8 cellular contexts compared by ENCODE assay signal in genomic region chr4:1578968-1579833, GRCh38.
A peak's percentile ranks its signal among the peaks of the same experiment; 100 is the strongest.
DNase-seq lines count a peak whose midpoint lies in the region; ATAC-seq, FAIRE-seq and TF ChIP-seq lines count a peak whose summit lies in the region.

No MANE protein-coding gene starts in this region.

- peaks cover 4% of the 10 kb centered on the region for H3K9me3 Mint-ChIP-seq in activated T-helper 1 cell treated with anti-CD3 and anti-CD28 coated beads, Interleukin-12 subunit alpha, Interleukin-12 subunit beta, Interleukin-2, Interleukin-4 antibody, amounts not matched to agents 30 ng/mL and 10 ng/mL and 1 ng/mL, durations not matched to agents 14 hours and 24 hours and 36 hours
- peaks cover 3% of the 10 kb centered on the region for H3K9me3 Mint-ChIP-seq in neural crest cell

- H3K4me3 ChIP-seq in A549: peak overlapping the region; percentile 60
- peak overlapping the region; percentile 59 for H3K4me3 ChIP-seq in fibroblast of pulmonary artery (replicated peaks; ENCODE audit: low read depth, low read length)
- peak overlapping the region in 4 of 5 donors; percentile 64 to 80 (median 72) for H3K4me3 ChIP-seq in subcutaneous abdominal adipose tissue (ENCODE audit: low read depth in 1 of 5, low read length in 5 of 5)

- H3K36me3 Mint-ChIP-seq in activated T-helper 1 cell treated with anti-CD3 and anti-CD28 coated beads, Interleukin-12 subunit alpha, Interleukin-12 subunit beta, Interleukin-2, Interleukin-4 antibody, amounts not matched to agents 30 ng/mL and 10 ng/mL and 1 ng/mL, durations not matched to agents 14 hours and 24 hours and 36 hours (ENCODE audit: low read depth): no peaks in the 10 kb centered on the region
- H3K36me3 Mint-ChIP-seq in neural crest cell (ENCODE audit: low read depth): no peaks in the 10 kb centered on the region

- H3K27me3 ChIP-seq in subcutaneous abdominal adipose tissue (ENCODE audit: control insufficient read depth in 5 of 5, insufficient read depth in 4 of 5, low read length in 5 of 5): no peaks in the 10 kb centered on the region

- peak overlapping the region in 4 of 5 donors; percentile 36 to 68 (median 60) for H3K9ac ChIP-seq in subcutaneous abdominal adipose tissue (ENCODE audit: low read length in 5 of 5)

- TF ChIP-seq POLR2A in A549 (IDR thresholded peaks at IDR 0.05; ENCODE audit: low read length): peak; percentile 54; the same call in 1 of the 2 replicates

- no peak for TF ChIP-seq EP300 in A549 (IDR thresholded peaks at IDR 0.05)

- DNase-seq in A549 (ENCODE audit: low read depth in 1 of 2, low spot score in 1 of 2): peak; percentile 72 to 83
- DNase-seq in RKO (ENCODE audit: low spot score): peak; percentile 90
- DNase-seq in activated T-helper 1 cell treated with anti-CD3 and anti-CD28 coated beads, Interleukin-12 subunit alpha, Interleukin-12 subunit beta, Interleukin-2, Interleukin-4 antibody, amounts not matched to agents 30 ng/mL and 10 ng/mL and 1 ng/mL, durations not matched to agents 14 hours and 24 hours and 36 hours (ENCODE audit: low spot score): peak; percentile 54
- peak; percentile 77 for DNase-seq in fibroblast of pulmonary artery (ENCODE audit: low read depth)
- DNase-seq in neural crest cell (ENCODE audit: low read depth, low spot score): peak; percentile 47

- peaks cover 2% of the 10 kb centered on the region for H3K27me3 Mint-ChIP-seq in activated T-helper 1 cell treated with anti-CD3 and anti-CD28 coated beads, Interleukin-12 subunit alpha, Interleukin-12 subunit beta, Interleukin-2, Interleukin-4 antibody, amounts not matched to agents 30 ng/mL and 10 ng/mL and 1 ng/mL, durations not matched to agents 14 hours and 24 hours and 36 hours (ENCODE audit: insufficient read depth)
- H3K27me3 Mint-ChIP-seq in neural crest cell (ENCODE audit: low read depth): peaks cover 26% of the 10 kb centered on the region

- peak overlapping the region; percentile 23 for H3K27ac Mint-ChIP-seq in activated T-helper 1 cell treated with anti-CD3 and anti-CD28 coated beads, Interleukin-12 subunit alpha, Interleukin-12 subunit beta, Interleukin-2, Interleukin-4 antibody, amounts not matched to agents 30 ng/mL and 10 ng/mL and 1 ng/mL, durations not matched to agents 14 hours and 24 hours and 36 hours
- no peak overlapping the region for H3K27ac Mint-ChIP-seq in neural crest cell (ENCODE audit: unreplicated experiment)

- WGBS in A549 (ENCODE audit: missing lambda C conversion rate): 0% methylated on average over 3 of the region's 90 CpGs

- H3K4me1 Mint-ChIP-seq in activated T-helper 1 cell treated with anti-CD3 and anti-CD28 coated beads, Interleukin-12 subunit alpha, Interleukin-12 subunit beta, Interleukin-2, Interleukin-4 antibody, amounts not matched to agents 30 ng/mL and 10 ng/mL and 1 ng/mL, durations not matched to agents 14 hours and 24 hours and 36 hours (ENCODE audit: low read depth): no peaks in the 10 kb centered on the region
- H3K4me1 Mint-ChIP-seq in neural crest cell: peaks cover 4% of the 10 kb centered on the region

- H3K4me1 ChIP-seq in A549 (peaks cover 8% of the 10 kb centered on the region; the same call in 2 of the 3 replicates), subcutaneous abdominal adipose tissue (ENCODE audit: control insufficient read depth in 5 of 5, insufficient read depth in 5 of 5, low read length in 5 of 5) (peaks cover 2 to 34% (median 20%) of the 10 kb centered on the region in 5 donors)

- TF ChIP-seq CTCF in A549 (IDR thresholded peaks at IDR 0.05): peak; percentile 72
- TF ChIP-seq CTCF in fibroblast of pulmonary artery (IDR thresholded peaks at IDR 0.05; ENCODE audit: low read length, missing control alignments): no peak
- TF ChIP-seq CTCF in neural crest cell (conservative IDR thresholded peaks at IDR 0.05): peak; percentile 80

- intact Hi-C loops in activated T-helper 1 cell treated with anti-CD3 and anti-CD28 coated beads, Interleukin-12 subunit alpha, Interleukin-12 subunit beta, Interleukin-2, Interleukin-4 antibody, amounts not matched to agents 30 ng/mL and 10 ng/mL and 1 ng/mL, durations not matched to agents 14 hours and 24 hours and 36 hours (cut with micrococcal nuclease): no loop called here

- no peak for FAIRE-seq in A549 (lab: Jason Lieb, UNC)

- peak; percentile 64 to 82 for ATAC-seq in A549
- peak; percentile 32 for ATAC-seq in GM21619 (IDR thresholded peaks at IDR 0.05; ENCODE audit: unreplicated experiment)
- no peak for ATAC-seq in GM21825 (IDR thresholded peaks at IDR 0.05; ENCODE audit: unreplicated experiment)

- POLR2A ChIA-PET in A549 (lab: Yijun Ruan, JAX): no interaction called here

- peak in 1 of 2 experiments; percentile 24; a peak in 1 of 5 replicates for TF ChIP-seq RAD21 in A549 (conservative IDR thresholded peaks at IDR 0.05 in 1 of 2, IDR thresholded peaks at IDR 0.05 in 1 of 2)

- H3K4me2 ChIP-seq in A549: peak overlapping the region; percentile 80

- H3K27ac ChIP-seq in A549 (peak overlapping the region; percentile 89 to 99), subcutaneous abdominal adipose tissue (ENCODE audit: low read depth, low read length) (peak overlapping the region; percentile 70)

- H3K9me3 ChIP-seq in A549: no peaks in the 10 kb centered on the region
- no peaks in the 10 kb centered on the region for H3K9me3 ChIP-seq in subcutaneous abdominal adipose tissue (ENCODE audit: control insufficient read depth in 5 of 5, low read length in 5 of 5)

- H3K4me3 Mint-ChIP-seq in activated T-helper 1 cell treated with anti-CD3 and anti-CD28 coated beads, Interleukin-12 subunit alpha, Interleukin-12 subunit beta, Interleukin-2, Interleukin-4 antibody, amounts not matched to agents 30 ng/mL and 10 ng/mL and 1 ng/mL, durations not matched to agents 14 hours and 24 hours and 36 hours: peak overlapping the region; percentile 49
- no peak overlapping the region for H3K4me3 Mint-ChIP-seq in neural crest cell

- H3K36me3 ChIP-seq in subcutaneous abdominal adipose tissue (ENCODE audit: control insufficient read depth in 5 of 5, insufficient read depth in 5 of 5, low read length in 5 of 5): no peaks in the 10 kb centered on the region

- CTCF ChIA-PET in A549 (lab: Yijun Ruan, JAX): interaction anchor here (1.1 to 1.4 kb wide), 3 partner anchors 22 to 37 kb away, joined by 3 to 5 read pairs (median 3); no protein-coding TSS in a partner anchor

TF ChIP-seq in A549, 52 proteins besides CTCF, POLR2A, EP300 and RAD21:
- TF ChIP-seq PHF8 (IDR thresholded peaks at IDR 0.05; ENCODE audit: borderline replicate concordance, low read depth) (peak; percentile 14; the same call in 1 of the 2 replicates), SMC3 (IDR thresholded peaks at IDR 0.05) (0 out of 3 replicates have a peak, but pooled peaks have one; percentile 33), FOSL2 (IDR thresholded peaks at IDR 0.05) (no peak), FOSL2 (CRISPR knock-in tag; IDR thresholded peaks at IDR 0.05) (peak; percentile 35; the same call in 1 of the 2 replicates), ZSCAN20 (CRISPR knock-in tag; IDR thresholded peaks at IDR 0.05) (no peak), ZFP36 (IDR thresholded peaks at IDR 0.05; ENCODE audit: borderline replicate concordance, partially characterized antibody) (peak; percentile 87)
